8 cellular contexts compared by ENCODE assay signal in genomic region chr21:42614811-42615342, GRCh38. TPM values are rescaled to one million over a fixed set of nuclear protein-coding genes. Genes with fewer than 3 reads are reported as not detected.
DNase-seq lines count a peak whose midpoint lies in the region; ATAC-seq lines count a peak whose summit lies in the region.

No MANE protein-coding gene starts in this region.

- H3K9me3 Mint-ChIP-seq in stimulated activated naive B cell treated with anti-CD40 and anti-IgM and Interleukin-4, amounts not matched to agents 10 μg/mL and 1 μg/mL and 100 μg/mL, for 72 hours = peaks cover 4 to 5% of the 10 kb centered on the region in 2 donors

- no peak overlapping the region for H3K4me3 Mint-ChIP-seq in stimulated activated naive B cell treated with anti-CD40 and anti-IgM and Interleukin-4, amounts not matched to agents 10 μg/mL and 1 μg/mL and 100 μg/mL, for 72 hours

- DNase-seq in ELR (ENCODE audit: low read depth) = peak; percentile 29
- peak; percentile 29 for DNase-seq in NCI-H69 (lab: John Stamatoyannopoulos, UW)
- DNase-seq in activated T-cell treated with anti-CD3 and anti-CD28 coated beads for 48 hours (ENCODE audit: low read depth) = peak; percentile 44
- DNase-seq in left colon = peak; percentile 27 to 40
- peak; percentile 34 for DNase-seq in stimulated activated naive B cell treated with anti-CD40 and anti-IgM and Interleukin-4, amounts not matched to agents 10 μg/mL and 1 μg/mL and 100 μg/mL, for 72 hours

- peaks cover 16 to 17% of the 10 kb centered on the region in 2 donors for H3K27me3 Mint-ChIP-seq in stimulated activated naive B cell treated with anti-CD40 and anti-IgM and Interleukin-4, amounts not matched to agents 10 μg/mL and 1 μg/mL and 100 μg/mL, for 72 hours

- ATAC-seq in left colon (peak; percentile 86), HG02759 (IDR thresholded peaks at IDR 0.05; ENCODE audit: unreplicated experiment) (no peak), GM21737 (IDR thresholded peaks at IDR 0.05; ENCODE audit: unreplicated experiment) (no peak), GM18498 (IDR thresholded peaks at IDR 0.05; ENCODE audit: unreplicated experiment) (no peak)
- peak; percentile 76 to 85 for ATAC-seq in stimulated activated naive B cell treated with anti-CD40 and anti-IgM and Interleukin-4, amounts not matched to agents 10 μg/mL and 1 μg/mL and 100 μg/mL, for 72 hours (replicated peaks)

- intact Hi-C loops in left colon (cut with DNase I, micrococcal nuclease) = no loop called here

- H3K27ac Mint-ChIP-seq in stimulated activated naive B cell treated with anti-CD40 and anti-IgM and Interleukin-4, amounts not matched to agents 10 μg/mL and 1 μg/mL and 100 μg/mL, for 72 hours = no peak overlapping the region

- no peaks in the 10 kb centered on the region for H3K36me3 Mint-ChIP-seq in stimulated activated naive B cell treated with anti-CD40 and anti-IgM and Interleukin-4, amounts not matched to agents 10 μg/mL and 1 μg/mL and 100 μg/mL, for 72 hours

- H3K4me1 Mint-ChIP-seq in stimulated activated naive B cell treated with anti-CD40 and anti-IgM and Interleukin-4, amounts not matched to agents 10 μg/mL and 1 μg/mL and 100 μg/mL, for 72 hours = peaks cover 3 to 7% of the 10 kb centered on the region in 2 donors

RNA-seq across cellular contexts. Expression of gene PDE9A, which starts 38.5 kb away (rescaled TPM):
- total RNA-seq in left colon = 100 to 1,000 TPM; 117 to 236 TPM

Comparison
In these comparisons a context has a peak if more than half of its experiments do, and no peak if none do; other contexts are left out.
1. ATAC-seq: peak in left colon (single experiment) and stimulated activated naive B cell treated with anti-CD40 and anti-IgM and Interleukin-4, amounts not matched to agents 10 μg/mL and 1 μg/mL and 100 μg/mL, for 72 hours (2 of 2); none in HG02759 (single experiment), GM21737 (single experiment) and GM18498 (single experiment).
2. Peak in every context shown above with its lines, with median percentiles within 50 percentile points of each other: DNase-seq.